Comparison of ENCODE assay signal across 13 cellular contexts in genomic region chr7:91182819-91183405, GRCh38.
DNase-seq lines count a peak whose midpoint lies in the region; ATAC-seq and TF ChIP-seq lines count a peak whose summit lies in the region.
"Had no signal": no experiment of that assay in that cellular context is flagged by ENCODE, and none has a peak within 500 bp of the region (broad histone marks: within the 10 kb centered on the region; RNA-seq: fewer than 3 reads in every experiment).

No MANE protein-coding gene starts in this region.

- peak overlapping the region; percentile 41 for H3K9ac ChIP-seq in smooth muscle cell (ENCODE audit: low read depth)

- intact Hi-C loops in esophagus squamous epithelium (cut with DNase I), result no loop called here

- peak overlapping the region; percentile 49 for H2AFZ ChIP-seq in smooth muscle cell (ENCODE audit: low read depth)
- H2AFZ ChIP-seq: PC-9 had no signal

- no peaks in the 10 kb centered on the region for H3K79me2 ChIP-seq in smooth muscle cell (ENCODE audit: low read depth)

- H3K36me3 ChIP-seq in smooth muscle cell (ENCODE audit: low read depth) (no peaks in the 10 kb centered on the region), esophagus squamous epithelium (no peaks in the 10 kb centered on the region)

- H3K4me2 ChIP-seq in smooth muscle cell, result peak overlapping the region; percentile 81
- H3K4me2 ChIP-seq: PC-9 had no signal

- H3K9me3 ChIP-seq in smooth muscle cell (replicated peaks; ENCODE audit: low read depth) (no peaks in the 10 kb centered on the region), esophagus squamous epithelium (no peaks in the 10 kb centered on the region)

- no peak for ATAC-seq in GM19324 (IDR thresholded peaks at IDR 0.05; ENCODE audit: low FRiP score, unreplicated experiment)
- no peak for ATAC-seq in activated CD4-positive, CD25-positive, alpha-beta regulatory T cell treated with anti-CD3 and anti-CD28 coated beads, Interleukin-2, amount 50 U/mL, for 24 hours
- ATAC-seq: effector memory CD8-positive, alpha-beta T cell had no signal

- DNase-seq in HCEC 1CT (peak; percentile 97), amniotic stem cell (lab: John Stamatoyannopoulos, UW) (peak; percentile 88), fibroblast of villous mesenchyme (ENCODE audit: low read depth) (peak; percentile 78), smooth muscle cell (lab: John Stamatoyannopoulos, UW; ENCODE audit: unreplicated experiment) (no peak), DMS53 treated with DMSO at 0.1 percent for 48 hours (lab: John Stamatoyannopoulos, UW; ENCODE audit: unreplicated experiment) (no peak), esophagus squamous epithelium (lab: John Stamatoyannopoulos, UW) (no peak)
- DNase-seq: effector memory CD8-positive, alpha-beta T cell; Kasumi-1; NCI-H2171 treated with DMSO at 0.1 percent for 48 hours; PC-9; retina had no signal

- H3K4me1 ChIP-seq in smooth muscle cell (ENCODE audit: low read depth) (peaks cover 9% of the 10 kb centered on the region), esophagus squamous epithelium (peaks cover 0 to 9% (median 0%) of the 10 kb centered on the region in 3 donors)

- no peak for TF ChIP-seq CTCF in fibroblast of villous mesenchyme (IDR thresholded peaks at IDR 0.05; ENCODE audit: insufficient read depth, low read depth, low read length)
- no peak for TF ChIP-seq CTCF in smooth muscle cell (IDR thresholded peaks at IDR 0.05; ENCODE audit: borderline replicate concordance, insufficient read depth, poor library complexity, severe bottlenecking)
- TF ChIP-seq CTCF in esophagus squamous epithelium (IDR thresholded peaks at IDR 0.05), result no peak

- no peaks in the 10 kb centered on the region for H4K20me1 ChIP-seq in smooth muscle cell (ENCODE audit: low read depth)

- H3K27me3 ChIP-seq in smooth muscle cell (ENCODE audit: low read depth) (no peaks in the 10 kb centered on the region), esophagus squamous epithelium (no peaks in the 10 kb centered on the region)

- 42% methylated on average over 3 of the region's 3 CpGs for WGBS in smooth muscle cell (ENCODE audit: low lambda C conversion rate)
- WGBS in esophagus squamous epithelium, 2 donors, result 19 to 38% methylated on average over 3 of the region's 3 CpGs

- no peaks in the 10 kb centered on the region for H3F3A ChIP-seq in smooth muscle cell (ENCODE audit: low read depth)

- no peak for TF ChIP-seq POLR2A in esophagus squamous epithelium (IDR thresholded peaks at IDR 0.05)

- H3K27ac ChIP-seq in smooth muscle cell (ENCODE audit: low read depth) (peak overlapping the region; percentile 82), esophagus squamous epithelium (no peak overlapping the region)
- H3K27ac ChIP-seq: PC-9 had no signal

- H3K4me3 ChIP-seq in fibroblast of villous mesenchyme (ENCODE audit: low read depth, low read length), result no peak overlapping the region
- H3K4me3 ChIP-seq in smooth muscle cell, result no peak overlapping the region
- H3K4me3 ChIP-seq in esophagus squamous epithelium, result no peak overlapping the region
- H3K4me3 ChIP-seq: PC-9 had no signal

Comparison
In these comparisons a context has a peak if more than half of its experiments do, and no peak if none do; other contexts are left out.
1. DNase-seq: peak in HCEC 1CT (single experiment), amniotic stem cell (single experiment) and fibroblast of villous mesenchyme (single experiment); none in smooth muscle cell (single experiment), DMS53 treated with DMSO at 0.1 percent for 48 hours (single experiment) and esophagus squamous epithelium (single experiment).